ENCODE assay signal across 21 cellular contexts in genomic region chr4:123353656-123354055, GRCh38. TPM values are rescaled to one million over a fixed set of nuclear protein-coding genes. Genes with fewer than 3 reads are reported as not detected.
DNase-seq lines count a peak whose midpoint lies in the region; ATAC-seq and TF ChIP-seq lines count a peak whose summit lies in the region.
"Had no signal": no experiment of that assay in that cellular context is flagged by ENCODE, and none has a peak within 500 bp of the region (broad histone marks: within the 10 kb centered on the region; RNA-seq: fewer than 3 reads in every experiment).

No MANE protein-coding gene starts in this region.

- ATAC-seq in heart left ventricle (peak in 1 of 4 donors; percentile 49), left ventricle myocardium superior (no peak), HG02623 (IDR thresholded peaks at IDR 0.05; ENCODE audit: unreplicated experiment) (no peak)

- DNase-seq in heart left ventricle (no peak), left ventricle myocardium superior (no peak), dermis microvascular lymphatic vessel endothelial cell (ENCODE audit: low read depth in 2 of 2) (peak; percentile 70 to 71), thyroid gland (no peak), kidney tubule cell (ENCODE audit: low spot score) (no peak)
- DNase-seq in CD4-positive, alpha-beta memory T cell = no peak
- DNase-seq: 8988T, GOT3, HCEC 1CT, MM.1S, NCI-H1048, NCI-H1436, NCI-H187 treated with DMSO at 0.1 percent for 48 hours, NCI-H2107, NCI-H446 treated with DMSO at 0.1 percent for 48 hours, NCI-H526 treated with DMSO at 0.1 percent for 48 hours, RPMI8226, SJCRH30 had no signal

- H3K9me3 Mint-ChIP-seq in nephron = no peaks in the 10 kb centered on the region
- peaks cover 0 to 4% (median 0%) of the 10 kb centered on the region in 8 donors for H3K9me3 Mint-ChIP-seq in CD4-positive, alpha-beta memory T cell

- no peaks in the 10 kb centered on the region for H3K27me3 Mint-ChIP-seq in nephron (ENCODE audit: low read depth)
- H3K27me3 Mint-ChIP-seq in CD4-positive, alpha-beta memory T cell = peaks cover 9 to 10% of the 10 kb centered on the region in 2 donors

- H3K27me3 ChIP-seq in heart left ventricle (no peaks in the 10 kb centered on the region), thyroid gland (no peaks in the 10 kb centered on the region)
- no peaks in the 10 kb centered on the region for H3K27me3 ChIP-seq in CD4-positive, alpha-beta memory T cell (ENCODE audit: insufficient read depth, low read length)
- H3K27me3 ChIP-seq: BLaER1 treated with 17β-estradiol and CSF1 and Interleukin-3, amounts not matched to agents 10 nM and 100 nM; SJCRH30 had no signal

- no peaks in the 10 kb centered on the region for H3K36me3 Mint-ChIP-seq in nephron (ENCODE audit: low read depth)
- H3K36me3 Mint-ChIP-seq in CD4-positive, alpha-beta memory T cell = no peaks in the 10 kb centered on the region

- peak overlapping the region in 2 of 3 experiments; percentile 24 to 37 for H3K27ac Mint-ChIP-seq in nephron
- no peak overlapping the region for H3K27ac Mint-ChIP-seq in CD4-positive, alpha-beta memory T cell

- 70 to 80% (median 76%) methylated on average over 6 of the region's 6 CpGs for WGBS in heart left ventricle, 4 donors
- WGBS in thyroid gland, 2 donors = 85 to 94% methylated on average over 6 of the region's 6 CpGs

- POLR2A ChIA-PET in CD4-positive, alpha-beta memory T cell (lab: Charles Lee; ENCODE audit: partially characterized antibody) = no interaction called here

- peaks cover 38% of the 10 kb centered on the region for H3K4me1 Mint-ChIP-seq in nephron
- H3K4me1 Mint-ChIP-seq in CD4-positive, alpha-beta memory T cell = peaks cover 0 to 4% (median 0%) of the 10 kb centered on the region in 4 donors

- TF ChIP-seq POLR2A in heart left ventricle (IDR thresholded peaks at IDR 0.05) = no peak
- no peak for TF ChIP-seq POLR2A in thyroid gland (IDR thresholded peaks at IDR 0.05)

- H3K27ac ChIP-seq in heart left ventricle (peak overlapping the region in 11 of 12 donors; percentile 16 to 81 (median 65)), thyroid gland (peak overlapping the region in 2 of 3 donors; percentile 60 to 74)
- H3K27ac ChIP-seq in CD4-positive, alpha-beta memory T cell (ENCODE audit: low read depth, low read length) = no peak overlapping the region
- H3K27ac ChIP-seq: BLaER1 treated with 17β-estradiol and CSF1 and Interleukin-3, amounts not matched to agents 10 nM and 100 nM; SJCRH30 had no signal

- TF ChIP-seq CTCF in heart left ventricle (IDR thresholded peaks at IDR 0.05) = no peak
- no peak for TF ChIP-seq CTCF in nephron (IDR thresholded peaks at IDR 0.05; ENCODE audit: unreplicated experiment in 3 of 3)
- no peak for TF ChIP-seq CTCF in thyroid gland (IDR thresholded peaks at IDR 0.05)

- CTCF ChIA-PET in CD4-positive, alpha-beta memory T cell (lab: Charles Lee; ENCODE audit: partially characterized antibody) = no interaction called here

- no peaks in the 10 kb centered on the region for H3K9me3 ChIP-seq in heart left ventricle
- no peaks in the 10 kb centered on the region for H3K9me3 ChIP-seq in thyroid gland
- H3K9me3 ChIP-seq in CD4-positive, alpha-beta memory T cell (ENCODE audit: control insufficient read depth in 1 of 2, low read length in 2 of 2) = no peaks in the 10 kb centered on the region
- H3K9me3 ChIP-seq: SJCRH30 had no signal

- intact Hi-C loops in heart left ventricle (cut with DNase I) (loop anchor here in 2 of 10 donors (5.0 kb wide), 2 partner anchors 34 to 44 kb away; partner anchors contain the start of gene SPRY1 (in 1 of the 2)), left ventricle myocardium superior (cut with micrococcal nuclease) (no loop called here), thyroid gland (cut with DNase I) (no loop called here)
- intact Hi-C loops in CD4-positive, alpha-beta memory T cell (cut with micrococcal nuclease) = no loop called here

- H3K4me3 Mint-ChIP-seq in nephron = no peak overlapping the region
- H3K4me3 Mint-ChIP-seq in CD4-positive, alpha-beta memory T cell = no peak overlapping the region

- H3K4me3 ChIP-seq in heart left ventricle (no peak overlapping the region), thyroid gland (replicated peaks in 1 of 3) (no peak overlapping the region)
- H3K4me3 ChIP-seq in CD4-positive, alpha-beta memory T cell (ENCODE audit: low read length in 2 of 2) = no peak overlapping the region
- H3K4me3 ChIP-seq: BLaER1 treated with 17β-estradiol and CSF1 and Interleukin-3, amounts not matched to agents 10 nM and 100 nM; SJCRH30 had no signal

- peaks cover 0 to 25% (median 15%) of the 10 kb centered on the region in 12 donors for H3K4me1 ChIP-seq in heart left ventricle
- peaks cover 17 to 30% of the 10 kb centered on the region in 2 donors for H3K4me1 ChIP-seq in thyroid gland
- no peaks in the 10 kb centered on the region for H3K4me1 ChIP-seq in CD4-positive, alpha-beta memory T cell (ENCODE audit: insufficient read depth, low read length)

- H3K36me3 ChIP-seq in heart left ventricle (no peaks in the 10 kb centered on the region), thyroid gland (no peaks in the 10 kb centered on the region)
- no peaks in the 10 kb centered on the region for H3K36me3 ChIP-seq in CD4-positive, alpha-beta memory T cell (ENCODE audit: insufficient read depth, low read length)
- H3K36me3 ChIP-seq: BLaER1 treated with 17β-estradiol and CSF1 and Interleukin-3, amounts not matched to agents 10 nM and 100 nM; SJCRH30 had no signal

RNA-seq across cellular contexts. Expression of gene SPRY1, which starts 42.9 kb away (rescaled TPM):
- total RNA-seq in heart left ventricle (100 to 1,000 TPM in 1 of 9 donors, 10 to 100 TPM in 8; 28.0 to 104 (median 39.1) TPM), left ventricle myocardium superior (45.8 TPM), dermis microvascular lymphatic vessel endothelial cell (20.4 and 29.7 TPM in 2 replicates), thyroid gland (100 to 1,000 TPM in 2 of 4 donors, 10 to 100 TPM in 2; 52.2 to 142 (median 100) TPM)
- 10 to 100 TPM; 17.0 to 57.6 TPM for polyA plus RNA-seq in heart left ventricle
- total RNA-seq in CD4-positive, alpha-beta memory T cell = 1 to 10 TPM; 4.4 to 4.6 TPM
- 1 to 10 TPM; 7.5 to 8.2 TPM for polyA plus RNA-seq in CD4-positive, alpha-beta memory T cell

Comparison
In these comparisons a context has a peak if more than half of its experiments do, and no peak if none do; other contexts are left out.
1. DNase-seq: peak in dermis microvascular lymphatic vessel endothelial cell (2 of 2); none in heart left ventricle (0 of 5), left ventricle myocardium superior (single experiment), thyroid gland (0 of 2), kidney tubule cell (single experiment) and CD4-positive, alpha-beta memory T cell (0 of 5).
2. H3K27ac Mint-ChIP-seq: peak in nephron (2 of 3); none in CD4-positive, alpha-beta memory T cell (0 of 7).